Comparison of ENCODE assay signal across 9 cellular contexts in the genomic region with DNA sequence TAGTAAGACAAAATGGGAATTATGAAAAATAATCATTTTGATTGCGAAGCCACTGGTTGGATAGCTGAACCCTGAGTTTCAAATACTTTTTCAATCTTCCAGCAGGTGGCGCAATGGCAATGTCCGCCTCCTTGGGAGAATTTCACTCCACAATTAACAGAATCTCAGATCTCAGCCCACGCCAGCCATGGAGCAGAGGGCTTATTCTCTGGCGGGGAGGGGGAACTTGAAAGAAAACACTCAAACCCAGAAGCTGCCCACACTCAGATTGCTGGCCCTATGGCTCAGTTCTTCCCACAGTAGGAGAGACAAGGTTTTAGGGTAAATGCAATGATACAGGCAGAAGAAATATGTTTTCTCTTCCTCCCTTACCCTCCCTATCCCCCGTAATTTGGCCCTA. TPM values are rescaled to one million over a fixed set of nuclear protein-coding genes. Genes with fewer than 3 reads are reported as not detected.
A peak's percentile ranks its signal among the peaks of the same experiment; 100 is the strongest.
DNase-seq lines count a peak whose midpoint lies in the region; ATAC-seq and TF ChIP-seq lines count a peak whose summit lies in the region.
"Had no signal": no experiment of that assay in that cellular context is flagged by ENCODE, and none has a peak within 500 bp of the region (broad histone marks: within the 10 kb centered on the region; RNA-seq: fewer than 3 reads in every experiment).

No MANE protein-coding gene starts in this region.

- no peak overlapping the region for H3K27ac ChIP-seq in prostate gland
- no peak overlapping the region for H3K27ac ChIP-seq in aorta (ENCODE audit: low read depth in 1 of 2, low read length in 2 of 2)
- H3K27ac ChIP-seq: BLaER1 had no signal

- no peak overlapping the region for H3K27ac Mint-ChIP-seq in activated naive CD4-positive, alpha-beta T cell treated with anti-CD3 and anti-CD28 coated beads for 36 hours

- no peaks in the 10 kb centered on the region for H3K27me3 ChIP-seq in prostate gland (replicated peaks; ENCODE audit: insufficient read depth)
- H3K27me3 ChIP-seq in aorta (ENCODE audit: control insufficient read depth in 1 of 2, insufficient read depth in 2 of 2, low read length in 1 of 2), result no peaks in the 10 kb centered on the region
- H3K27me3 ChIP-seq: BLaER1 had no signal

- intact Hi-C loops in activated naive CD4-positive, alpha-beta T cell treated with anti-CD3 and anti-CD28 coated beads for 36 hours (cut with micrococcal nuclease), result loop anchor here (1.0 kb wide), 2 partner anchors 124 to 245 kb away; no protein-coding TSS in a partner anchor
- intact Hi-C loops in prostate gland (cut with DNase I), result loop anchor here (2.0 kb wide), 1 partner anchor 125 kb away; no protein-coding TSS in a partner anchor
- intact Hi-C loops in aorta (cut with DNase I), result loop anchor here in 1 of 2 donors (1.0 kb wide), 1 partner anchor 121 kb away; no protein-coding TSS in a partner anchor

- H3K9me3 ChIP-seq in prostate gland (no peaks in the 10 kb centered on the region), aorta (ENCODE audit: control insufficient read depth, low read length) (no peaks in the 10 kb centered on the region)
- H3K9me3 ChIP-seq: BLaER1 had no signal

- CTCF ChIA-PET in activated naive CD4-positive, alpha-beta T cell treated with anti-CD3 and anti-CD28 coated beads for 36 hours (lab: Charles Lee), result interaction anchor here (0.6 to 7.6 kb wide), 15 partner anchors 9 to 945 kb away, joined by 3 to 111 read pairs (median 5); no protein-coding TSS in a partner anchor

- peak; percentile 69 to 93 (median 76) for TF ChIP-seq CTCF in prostate gland (IDR thresholded peaks at IDR 0.05)

- H3K9me3 Mint-ChIP-seq in activated naive CD4-positive, alpha-beta T cell treated with anti-CD3 and anti-CD28 coated beads for 36 hours, result no peaks in the 10 kb centered on the region

- no peak overlapping the region for H3K4me3 ChIP-seq in prostate gland
- no peak overlapping the region for H3K4me3 ChIP-seq in aorta (ENCODE audit: low read length in 2 of 2)
- H3K4me3 ChIP-seq: BLaER1 had no signal

- no peak for TF ChIP-seq POLR2A in prostate gland (IDR thresholded peaks at IDR 0.05)

- H3K4me1 ChIP-seq in prostate gland (replicated peaks) (no peaks in the 10 kb centered on the region), aorta (ENCODE audit: control insufficient read depth in 1 of 2, insufficient read depth in 2 of 2, low read length in 2 of 2) (no peaks in the 10 kb centered on the region)

- H3K36me3 Mint-ChIP-seq in activated naive CD4-positive, alpha-beta T cell treated with anti-CD3 and anti-CD28 coated beads for 36 hours (ENCODE audit: low read depth), result no peaks in the 10 kb centered on the region

- peaks cover 27% of the 10 kb centered on the region for H3K27me3 Mint-ChIP-seq in activated naive CD4-positive, alpha-beta T cell treated with anti-CD3 and anti-CD28 coated beads for 36 hours (ENCODE audit: low read depth)

- 19% methylated on average over 6 of the region's 6 CpGs for WGBS in prostate gland
- WGBS in aorta, 2 donors, result 18 to 22% methylated on average over 6 of the region's 6 CpGs

- H3K4me1 Mint-ChIP-seq in activated naive CD4-positive, alpha-beta T cell treated with anti-CD3 and anti-CD28 coated beads for 36 hours (ENCODE audit: low read depth), result no peaks in the 10 kb centered on the region

- DNase-seq in NCI-H1417 (lab: John Stamatoyannopoulos, UW), result peak; percentile 40 to 69 (median 63)
- DNase-seq in NCI-H1417 treated with DMSO at 0.1 percent for 48 hours (lab: John Stamatoyannopoulos, UW), result no peak
- DNase-seq in HT1080 (ENCODE audit: low read depth), result peak; percentile 52
- peak; percentile 50 for DNase-seq in RPMI8226
- peak; percentile 72 for DNase-seq in activated naive CD4-positive, alpha-beta T cell treated with anti-CD3 and anti-CD28 coated beads for 36 hours
- DNase-seq in glomerular endothelial cell (ENCODE audit: extremely low read depth, low read depth, low spot score), result peak; percentile 41
- DNase-seq in prostate gland (ENCODE audit: low spot score), result peak; percentile 48
- peak; percentile 54 to 76 for DNase-seq in aorta

- ATAC-seq in aorta (ENCODE audit: low FRiP score), result no peak

- no peaks in the 10 kb centered on the region for H3K36me3 ChIP-seq in prostate gland
- no peaks in the 10 kb centered on the region for H3K36me3 ChIP-seq in aorta (ENCODE audit: control insufficient read depth in 1 of 2, insufficient read depth in 2 of 2, low read length in 1 of 2)
- H3K36me3 ChIP-seq: BLaER1 had no signal

- H3K4me3 Mint-ChIP-seq in activated naive CD4-positive, alpha-beta T cell treated with anti-CD3 and anti-CD28 coated beads for 36 hours, result no peak overlapping the region

RNA-seq across cellular contexts. Expression of a gene that starts 38.7 kb away (rescaled TPM):
- 156 and 186 TPM in 2 replicates for total RNA-seq in HT1080 (2014; rRNA removed; shearing (Covaris generic))
- 183 and 214 TPM in 2 replicates for polyA plus RNA-seq in HT1080 (2015; cell fraction: cytosol; rRNA removed)
- polyA plus RNA-seq in HT1080 (2015; cell fraction: nucleus; rRNA removed), result 188 and 195 TPM in 2 replicates
- total RNA-seq in activated naive CD4-positive, alpha-beta T cell treated with anti-CD3 and anti-CD28 coated beads for 36 hours, result 10 to 100 TPM; 24.8 to 29.6 TPM
- 288 and 333 TPM in 2 replicates for total RNA-seq in glomerular endothelial cell
- total RNA-seq in prostate gland, result 100 to 1,000 TPM in 1 of 2 donors, 10 to 100 TPM in 1; 63.6 to 105 TPM
- 100 to 1,000 TPM in 1 of 2 donors, 10 to 100 TPM in 1; 78.9 to 105 TPM for total RNA-seq in aorta
- polyA plus RNA-seq in aorta, result 100 to 1,000 TPM in 1 of 2 donors, 10 to 100 TPM in 1; 55.8 to 125 TPM
